ENCODE assay signal across 9 cellular contexts in the genomic region with DNA sequence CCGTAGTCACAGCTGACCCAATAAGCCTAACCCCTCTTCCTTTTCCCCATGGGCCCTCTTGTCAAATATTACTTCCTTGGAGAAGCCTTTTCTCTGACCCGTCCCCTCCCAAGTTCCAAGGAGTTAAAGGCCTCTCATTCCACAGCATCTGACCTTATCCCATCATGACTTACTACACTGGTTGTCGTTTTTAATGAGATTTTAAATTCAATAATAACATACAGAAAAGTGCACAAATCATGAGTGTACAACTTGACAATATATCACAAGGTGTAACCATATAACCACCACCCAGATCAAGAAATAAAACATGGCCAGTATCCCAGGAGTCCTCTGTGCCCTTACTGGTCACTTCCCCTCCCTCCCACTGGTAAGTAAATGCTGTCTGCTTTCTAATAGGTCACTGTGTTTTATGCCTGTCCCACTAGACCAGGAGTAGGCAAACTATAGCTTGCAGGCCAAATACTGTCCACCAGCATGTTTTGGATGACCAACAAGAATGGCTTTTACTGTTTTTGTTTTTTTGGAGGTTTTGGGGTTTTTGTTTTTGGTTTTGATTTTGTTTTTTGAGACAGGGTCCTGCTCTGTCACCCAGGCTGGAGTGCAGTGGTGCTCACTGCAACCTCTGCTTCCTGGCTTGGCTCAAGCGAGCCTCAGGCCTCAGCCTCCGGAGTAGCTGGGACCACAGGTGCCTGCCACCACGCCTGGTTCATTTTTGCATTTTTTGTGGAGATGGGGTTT. TPM values are rescaled to one million over a fixed set of nuclear protein-coding genes. Genes with fewer than 3 reads are reported as not detected.
DNase-seq lines count a peak whose midpoint lies in the region; ATAC-seq and TF ChIP-seq lines count a peak whose summit lies in the region.
"Had no signal": no experiment of that assay in that cellular context is flagged by ENCODE, and none has a peak within 500 bp of the region (broad histone marks: within the 10 kb centered on the region; RNA-seq: fewer than 3 reads in every experiment).

No MANE protein-coding gene starts in this region.

- peak overlapping the region; percentile 71 to 83 (median 72) for H3K4me3 ChIP-seq in gastrocnemius medialis

- H3K27ac ChIP-seq in gastrocnemius medialis: peak overlapping the region; percentile 86 to 95 (median 93)

- H3K4me1 Mint-ChIP-seq in activated naive CD4-positive, alpha-beta T cell treated with anti-CD3 and anti-CD28 coated beads for 36 hours (ENCODE audit: low read depth): peaks cover 25% of the 10 kb centered on the region

- ATAC-seq in SK-N-SH treated with all-trans-retinoic acid at 6 μM for 48 hours: peak; percentile 5; the same call in 2 of the 3 replicates
- ATAC-seq in gastrocnemius medialis: no peak
- no peak for ATAC-seq in HG03342 (IDR thresholded peaks at IDR 0.05; ENCODE audit: unreplicated experiment)
- no peak for ATAC-seq in left colon

- DNase-seq in activated naive CD4-positive, alpha-beta T cell treated with anti-CD3 and anti-CD28 coated beads for 36 hours: no peak
- DNase-seq in activated naive CD4-positive, alpha-beta T cell (lab: John Stamatoyannopoulos, UW): no peak
- DNase-seq in fibroblast of peridontal ligament (ENCODE audit: extremely low read depth) (peak; percentile 5), gastrocnemius medialis (no peak), left colon (no peak)
- no peak for DNase-seq in stimulated activated CD4-positive, alpha-beta T cell treated with anti-CD3 and anti-CD28 coated beads, Interleukin-4, amount 100 ng/mL, for 24 hours

- intact Hi-C loops in activated naive CD4-positive, alpha-beta T cell treated with anti-CD3 and anti-CD28 coated beads for 36 hours (cut with micrococcal nuclease): loop anchor here (1.0 to 10.0 kb wide), 10 partner anchors 22 to 791 kb away; partner anchors contain the start of genes ATP5PD, CDR2L, GGA3 and JPT1
- intact Hi-C loops in gastrocnemius medialis (cut with DNase I; ENCODE audit: low total_unique reads): loop anchor here (1.0 to 5.0 kb wide), 3 partner anchors 98 to 662 kb away; partner anchors contain the start of genes NAT9, NHERF1 and TTYH2
- intact Hi-C loops in left colon (cut with DNase I, micrococcal nuclease): loop anchor here in 1 of 2 donors (5.0 kb wide), 1 partner anchor 132 kb away; no protein-coding TSS in a partner anchor

- H3K9me3 ChIP-seq in gastrocnemius medialis: no peaks in the 10 kb centered on the region

- H3K27ac Mint-ChIP-seq in activated naive CD4-positive, alpha-beta T cell treated with anti-CD3 and anti-CD28 coated beads for 36 hours: peak overlapping the region; percentile 91

- H3K36me3 Mint-ChIP-seq in activated naive CD4-positive, alpha-beta T cell treated with anti-CD3 and anti-CD28 coated beads for 36 hours (ENCODE audit: low read depth): peaks cover 12% of the 10 kb centered on the region

- TF ChIP-seq CTCF in gastrocnemius medialis (IDR thresholded peaks at IDR 0.05 in 4 of 5, conservative IDR thresholded peaks at IDR 0.05 in 1 of 5): no peak

- CTCF ChIA-PET in activated naive CD4-positive, alpha-beta T cell treated with anti-CD3 and anti-CD28 coated beads for 36 hours (lab: Charles Lee): interaction anchor here (0.6 to 6.2 kb wide), 9 partner anchors 10 to 369 kb away, joined by 3 to 44 read pairs (median 4); partner anchors contain the start of gene OTOP2

- H3K9me3 Mint-ChIP-seq in activated naive CD4-positive, alpha-beta T cell treated with anti-CD3 and anti-CD28 coated beads for 36 hours: no peaks in the 10 kb centered on the region

- in situ Hi-C loops in gastrocnemius medialis (cut with MboI; ENCODE audit: low sequenced_read_pairs in 4 of 4): loop anchor here in 3 of 4 donors (5.0 to 25.0 kb wide), 3 partner anchors 127 to 487 kb away; partner anchors contain the start of gene NHERF1 (in 1 of the 3)

- H3K27me3 Mint-ChIP-seq in activated naive CD4-positive, alpha-beta T cell treated with anti-CD3 and anti-CD28 coated beads for 36 hours (ENCODE audit: low read depth): no peaks in the 10 kb centered on the region

- peak overlapping the region; percentile 88 for H3K4me3 Mint-ChIP-seq in activated naive CD4-positive, alpha-beta T cell treated with anti-CD3 and anti-CD28 coated beads for 36 hours

- peaks cover 14% of the 10 kb centered on the region in 2 donors for H3K4me1 ChIP-seq in gastrocnemius medialis

- H3K36me3 ChIP-seq in gastrocnemius medialis: no peaks in the 10 kb centered on the region

- no peak for TF ChIP-seq POLR2A in gastrocnemius medialis (IDR thresholded peaks at IDR 0.05)

- H3K27me3 ChIP-seq in gastrocnemius medialis: no peaks in the 10 kb centered on the region

TF ChIP-seq in SK-N-SH treated with all-trans-retinoic acid at 6 μM for 48 hours, 23 proteins besides CTCF, POLR2A, EP300 and RAD21:
- TF ChIP-seq TCF4 (CRISPR knock-in tag; IDR thresholded peaks at IDR 0.05; ENCODE audit: borderline replicate concordance): no peak
- TF ChIP-seq GLIS3 (CRISPR knock-in tag; IDR thresholded peaks at IDR 0.05): no peak
- TF ChIP-seq ARNTL (CRISPR knock-in tag; IDR thresholded peaks at IDR 0.05; ENCODE audit: borderline replicate concordance, low read depth): no peak
- no peak for TF ChIP-seq BACH2 (CRISPR knock-in tag; IDR thresholded peaks at IDR 0.05; ENCODE audit: borderline replicate concordance)
- TF ChIP-seq POU6F1 (CRISPR knock-in tag; IDR thresholded peaks at IDR 0.05; ENCODE audit: borderline replicate concordance, low read depth): no peak
- TF ChIP-seq, protein P1, sequence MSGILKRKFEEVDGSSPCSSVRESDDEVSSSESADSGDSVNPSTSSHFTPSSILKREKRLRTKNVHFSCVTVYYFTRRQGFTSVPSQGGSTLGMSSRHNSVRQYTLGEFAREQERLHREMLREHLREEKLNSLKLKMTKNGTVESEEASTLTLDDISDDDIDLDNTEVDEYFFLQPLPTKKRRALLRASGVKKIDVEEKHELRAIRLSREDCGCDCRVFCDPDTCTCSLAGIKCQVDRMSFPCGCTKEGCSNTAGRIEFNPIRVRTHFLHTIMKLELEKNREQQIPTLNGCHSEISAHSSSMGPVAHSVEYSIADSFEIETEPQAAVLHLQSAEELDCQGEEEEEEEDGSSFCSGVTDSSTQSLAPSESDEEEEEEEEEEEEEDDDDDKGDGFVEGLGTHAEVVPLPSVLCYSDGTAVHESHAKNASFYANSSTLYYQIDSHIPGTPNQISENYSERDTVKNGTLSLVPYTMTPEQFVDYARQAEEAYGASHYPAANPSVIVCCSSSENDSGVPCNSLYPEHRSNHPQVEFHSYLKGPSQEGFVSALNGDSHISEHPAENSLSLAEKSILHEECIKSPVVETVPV (CRISPR knock-in tag; IDR thresholded peaks at IDR 0.05): no peak
- no peak for TF ChIP-seq SNAI2 (CRISPR knock-in tag; IDR thresholded peaks at IDR 0.05)
- no peak for TF ChIP-seq ZFP3 (CRISPR knock-in tag; IDR thresholded peaks at IDR 0.05)
- TF ChIP-seq ESRRG (CRISPR knock-in tag; IDR thresholded peaks at IDR 0.05): no peak

RNA-seq across cellular contexts. Expression of gene FDXR, which starts 1.2 kb away (rescaled TPM):
- total RNA-seq in activated naive CD4-positive, alpha-beta T cell treated with anti-CD3 and anti-CD28 coated beads for 36 hours: 10 to 100 TPM; 61.8 to 67.6 TPM
- total RNA-seq in gastrocnemius medialis: 1 to 10 TPM; 2.1 to 6.0 (median 3.2) TPM
- 10 to 100 TPM; 13.0 to 17.0 TPM for total RNA-seq in left colon

RNA-seq across cellular contexts. Expression of gene GRIN2C, which starts 14.4 kb away (rescaled TPM):
- under 1 TPM in 1 of 2 experiments, not detected in 1; 0.07 TPM for total RNA-seq in activated naive CD4-positive, alpha-beta T cell treated with anti-CD3 and anti-CD28 coated beads for 36 hours
- total RNA-seq in gastrocnemius medialis (1 to 10 TPM in 2 of 4 donors, not detected in 2; 1.2 to 1.5 TPM), left colon (under 1 TPM; 0.09 to 0.45 TPM)

RNA-seq across cellular contexts. Expression of gene FADS6, which starts 19.4 kb away (rescaled TPM):
- total RNA-seq in activated naive CD4-positive, alpha-beta T cell treated with anti-CD3 and anti-CD28 coated beads for 36 hours: not detected
- total RNA-seq in gastrocnemius medialis (not detected), left colon (1 to 10 TPM; 1.1 to 6.4 TPM)
- total RNA-seq: lung microvascular endothelial cell had no signal

RNA-seq across cellular contexts. Expression of gene USH1G, which starts 49.0 kb away (rescaled TPM):
- total RNA-seq in activated naive CD4-positive, alpha-beta T cell treated with anti-CD3 and anti-CD28 coated beads for 36 hours: not detected
- not detected for total RNA-seq in gastrocnemius medialis
- total RNA-seq in left colon: under 1 TPM in 1 of 2 donors, not detected in 1; 0.31 TPM
- total RNA-seq: lung microvascular endothelial cell had no signal

RNA-seq across cellular contexts. Expression of gene OTOP2, which starts 50.0 kb away (rescaled TPM):
- total RNA-seq in activated naive CD4-positive, alpha-beta T cell treated with anti-CD3 and anti-CD28 coated beads for 36 hours: not detected
- under 1 TPM in 1 of 4 donors, not detected in 3; 0.19 TPM for total RNA-seq in gastrocnemius medialis
- total RNA-seq in left colon: 10 to 100 TPM; 52.3 to 70.3 TPM
- total RNA-seq: lung microvascular endothelial cell had no signal
